9 cellular contexts compared by ENCODE assay signal in the genomic region with DNA sequence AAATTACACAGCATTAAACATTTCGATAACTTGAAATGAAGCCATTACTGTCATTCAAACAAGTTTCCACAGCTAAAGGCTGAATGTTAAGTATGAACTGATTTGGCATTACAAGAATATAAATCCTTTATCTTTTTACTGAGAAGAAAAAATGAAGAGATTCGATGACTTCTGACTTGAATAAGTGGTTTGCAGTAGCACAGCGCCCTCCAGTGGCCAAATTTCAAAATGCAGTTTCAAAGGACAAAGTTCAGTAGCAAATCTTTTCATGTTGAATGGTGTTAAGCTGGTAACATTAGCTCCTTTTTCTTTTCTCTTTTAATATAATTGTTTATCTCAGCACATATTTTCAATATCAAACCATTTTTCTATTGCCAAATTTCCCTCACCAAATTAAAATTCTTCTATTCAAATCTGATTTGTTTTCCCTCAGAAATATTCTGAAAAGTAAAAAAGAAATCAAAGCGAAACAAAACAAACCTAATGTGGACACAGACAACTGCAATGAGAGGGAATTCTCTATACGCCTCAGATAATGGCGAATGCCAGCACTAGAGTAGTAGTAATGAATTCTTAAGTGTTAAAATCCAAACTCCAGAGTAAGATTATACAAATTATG.
DNase-seq lines count a peak whose midpoint lies in the region; ATAC-seq, FAIRE-seq and TF ChIP-seq lines count a peak whose summit lies in the region.
"Had no signal": no experiment of that assay in that cellular context is flagged by ENCODE, and none has a peak within 500 bp of the region (broad histone marks: within the 10 kb centered on the region; RNA-seq: fewer than 3 reads in every experiment).

No MANE protein-coding gene starts in this region.

- H3K9me3 ChIP-seq in osteoblast (ENCODE audit: low read depth, low read length) (no peaks in the 10 kb centered on the region), tibial artery (no peaks in the 10 kb centered on the region)

- H3K4me3 ChIP-seq in osteoblast (ENCODE audit: insufficient read depth, low read length) (no peak overlapping the region), tibial artery (no peak overlapping the region)

- H3K4me1 Mint-ChIP-seq in activated T-helper 1 cell treated with anti-CD3 and anti-CD28 coated beads, Interleukin-12 subunit alpha, Interleukin-12 subunit beta, Interleukin-2, Interleukin-4 antibody, amounts not matched to agents 30 ng/mL and 10 ng/mL and 1 ng/mL, durations not matched to agents 14 hours and 24 hours and 36 hours (ENCODE audit: low read depth): peaks cover 4% of the 10 kb centered on the region

- intact Hi-C loops in activated T-helper 1 cell treated with anti-CD3 and anti-CD28 coated beads, Interleukin-12 subunit alpha, Interleukin-12 subunit beta, Interleukin-2, Interleukin-4 antibody, amounts not matched to agents 30 ng/mL and 10 ng/mL and 1 ng/mL, durations not matched to agents 14 hours and 24 hours and 36 hours (cut with micrococcal nuclease): loop anchor here (1.0 to 5.0 kb wide), 5 partner anchors 179 to 789 kb away; no protein-coding TSS in a partner anchor
- intact Hi-C loops in tibial artery (cut with DNase I; ENCODE audit: low total_unique reads): loop anchor here (2.0 to 10.0 kb wide), 2 partner anchors 459 to 699 kb away; no protein-coding TSS in a partner anchor

- no peaks in the 10 kb centered on the region for H3K27me3 Mint-ChIP-seq in activated T-helper 1 cell treated with anti-CD3 and anti-CD28 coated beads, Interleukin-12 subunit alpha, Interleukin-12 subunit beta, Interleukin-2, Interleukin-4 antibody, amounts not matched to agents 30 ng/mL and 10 ng/mL and 1 ng/mL, durations not matched to agents 14 hours and 24 hours and 36 hours (ENCODE audit: insufficient read depth)
- H3K27me3 Mint-ChIP-seq: IgD-negative memory B cell had no signal

- ATAC-seq in foreskin keratinocyte (no peak), GM21786 (IDR thresholded peaks at IDR 0.05; ENCODE audit: unreplicated experiment) (no peak)

- H3K4me2 ChIP-seq in osteoblast (ENCODE audit: insufficient read depth, low read length): no peak overlapping the region

- no peaks in the 10 kb centered on the region for H3K36me3 ChIP-seq in osteoblast (ENCODE audit: insufficient read depth, low read length)
- no peaks in the 10 kb centered on the region for H3K36me3 ChIP-seq in tibial artery

- no peaks in the 10 kb centered on the region for H3K36me3 Mint-ChIP-seq in activated T-helper 1 cell treated with anti-CD3 and anti-CD28 coated beads, Interleukin-12 subunit alpha, Interleukin-12 subunit beta, Interleukin-2, Interleukin-4 antibody, amounts not matched to agents 30 ng/mL and 10 ng/mL and 1 ng/mL, durations not matched to agents 14 hours and 24 hours and 36 hours (ENCODE audit: low read depth)
- H3K36me3 Mint-ChIP-seq: IgD-negative memory B cell had no signal

- H2AFZ ChIP-seq in osteoblast (ENCODE audit: low read length): no peak overlapping the region

- H3K4me3 Mint-ChIP-seq in activated T-helper 1 cell treated with anti-CD3 and anti-CD28 coated beads, Interleukin-12 subunit alpha, Interleukin-12 subunit beta, Interleukin-2, Interleukin-4 antibody, amounts not matched to agents 30 ng/mL and 10 ng/mL and 1 ng/mL, durations not matched to agents 14 hours and 24 hours and 36 hours: no peak overlapping the region
- H3K4me3 Mint-ChIP-seq: IgD-negative memory B cell had no signal

- no peaks in the 10 kb centered on the region for H3K79me2 ChIP-seq in osteoblast (ENCODE audit: insufficient read depth, low read length)

- H3K4me1 ChIP-seq in foreskin keratinocyte (no peaks in the 10 kb centered on the region), osteoblast (ENCODE audit: insufficient read depth, low read length) (no peaks in the 10 kb centered on the region), tibial artery (no peaks in the 10 kb centered on the region)

- DNase-seq in CD1c-positive myeloid dendritic cell (ENCODE audit: extremely low spot score) (peak; percentile 84), HS-27A (ENCODE audit: low read depth) (peak; percentile 63), RCC 7860 (ENCODE audit: low spot score) (peak; percentile 46), foreskin keratinocyte (peak in 1 of 2 donors; percentile 36), osteoblast (ENCODE audit: insufficient read length, low spot score, missing footprints) (peak; percentile 13), tibial artery (peak; percentile 74 to 85)
- DNase-seq in activated T-helper 1 cell treated with anti-CD3 and anti-CD28 coated beads, Interleukin-12 subunit alpha, Interleukin-12 subunit beta, Interleukin-2, Interleukin-4 antibody, amounts not matched to agents 30 ng/mL and 10 ng/mL and 1 ng/mL, durations not matched to agents 14 hours and 24 hours and 36 hours (ENCODE audit: low spot score): peak; percentile 54

- peak; percentile 82 for FAIRE-seq in RCC 7860 (lab: Jason Lieb, UNC)

- peaks cover 3% of the 10 kb centered on the region for H4K20me1 ChIP-seq in osteoblast (ENCODE audit: insufficient read depth, low read length)

- TF ChIP-seq CTCF in foreskin keratinocyte (conservative IDR thresholded peaks at IDR 0.05): peak; percentile 97
- TF ChIP-seq CTCF in osteoblast (IDR thresholded peaks at IDR 0.05; ENCODE audit: extremely low read depth, low read depth, low read length): peak; percentile 82
- peak; percentile 90 to 91 for TF ChIP-seq CTCF in tibial artery (IDR thresholded peaks at IDR 0.05)

- H3K9me3 Mint-ChIP-seq in activated T-helper 1 cell treated with anti-CD3 and anti-CD28 coated beads, Interleukin-12 subunit alpha, Interleukin-12 subunit beta, Interleukin-2, Interleukin-4 antibody, amounts not matched to agents 30 ng/mL and 10 ng/mL and 1 ng/mL, durations not matched to agents 14 hours and 24 hours and 36 hours: no peaks in the 10 kb centered on the region
- H3K9me3 Mint-ChIP-seq: IgD-negative memory B cell had no signal

- H3K27ac Mint-ChIP-seq in activated T-helper 1 cell treated with anti-CD3 and anti-CD28 coated beads, Interleukin-12 subunit alpha, Interleukin-12 subunit beta, Interleukin-2, Interleukin-4 antibody, amounts not matched to agents 30 ng/mL and 10 ng/mL and 1 ng/mL, durations not matched to agents 14 hours and 24 hours and 36 hours: no peak overlapping the region

- H3K27me3 ChIP-seq in foreskin keratinocyte: no peaks in the 10 kb centered on the region
- H3K27me3 ChIP-seq in osteoblast (ENCODE audit: insufficient read depth, low read length): no peaks in the 10 kb centered on the region
- H3K27me3 ChIP-seq in tibial artery: no peaks in the 10 kb centered on the region

- H3K27ac ChIP-seq in foreskin keratinocyte (no peak overlapping the region), osteoblast (ENCODE audit: low read depth, low read length) (no peak overlapping the region), tibial artery (no peak overlapping the region)
